In genomic region chr5:32542216-32543059, GRCh38 we compare ENCODE assay signal across 8 cellular contexts. TPM values are rescaled to one million over a fixed set of nuclear protein-coding genes. Genes with fewer than 3 reads are reported as not detected.
DNase-seq lines count a peak whose midpoint lies in the region; ATAC-seq and TF ChIP-seq lines count a peak whose summit lies in the region.

No MANE protein-coding gene starts in this region.

- peaks cover 2% of the 10 kb centered on the region for H3K27me3 Mint-ChIP-seq in neural progenitor cell (ENCODE audit: insufficient read depth, low read depth)

- no peak overlapping the region for H3K4me2 ChIP-seq in neural progenitor cell

- H3K9me3 ChIP-seq in MG63 (peaks cover 5% of the 10 kb centered on the region), neural progenitor cell (ENCODE audit: low read depth) (no peaks in the 10 kb centered on the region)

- H3K79me2 ChIP-seq in neural progenitor cell (ENCODE audit: low read depth) = no peaks in the 10 kb centered on the region

- no peak overlapping the region for H2AFZ ChIP-seq in neural progenitor cell (replicated peaks)

- TF ChIP-seq CTCF in epithelial cell of esophagus (IDR thresholded peaks at IDR 0.05; ENCODE audit: insufficient read depth, low read depth, low read length, missing control alignments) (no peak), neural progenitor cell (IDR thresholded peaks at IDR 0.05) (no peak)

- ATAC-seq in GM18519 (IDR thresholded peaks at IDR 0.05; ENCODE audit: low FRiP score, unreplicated experiment) = peak; percentile 83
- no peak for ATAC-seq in Right ventricle myocardium inferior

- no peaks in the 10 kb centered on the region for H3K4me1 ChIP-seq in neural progenitor cell

- H3K9ac ChIP-seq in neural progenitor cell = no peak overlapping the region

- no peak overlapping the region for H3K4me3 ChIP-seq in MG63
- H3K4me3 ChIP-seq in epithelial cell of esophagus (ENCODE audit: low read length) = no peak overlapping the region
- H3K4me3 ChIP-seq in neural progenitor cell = no peak overlapping the region

- no peaks in the 10 kb centered on the region for H3K36me3 Mint-ChIP-seq in neural progenitor cell

- intact Hi-C loops in Right ventricle myocardium inferior (cut with DNase I) = no loop called here

- no peak overlapping the region for H3K4me3 Mint-ChIP-seq in neural progenitor cell

- H3K4me1 Mint-ChIP-seq in neural progenitor cell = peaks cover 6% of the 10 kb centered on the region

- DNase-seq in H4 (ENCODE audit: low spot score) (peak; percentile 59), MG63 (peak; percentile 13), epithelial cell of esophagus (ENCODE audit: low read depth) (peak; percentile 64), neural progenitor cell (ENCODE audit: low spot score) (no peak), NCI-H2196 treated with DMSO at 0.1 percent for 48 hours (lab: John Stamatoyannopoulos, UW; ENCODE audit: unreplicated experiment) (no peak), Right ventricle myocardium inferior (ENCODE audit: missing footprints) (no peak), NCI-H69 (lab: John Stamatoyannopoulos, UW) (no peak)

- H4K20me1 ChIP-seq in neural progenitor cell (ENCODE audit: low read depth) = no peaks in the 10 kb centered on the region

- H3K27ac Mint-ChIP-seq in neural progenitor cell = no peak overlapping the region

- H3K27ac ChIP-seq in neural progenitor cell = no peak overlapping the region

- H3K36me3 ChIP-seq in MG63 = no peaks in the 10 kb centered on the region
- H3K36me3 ChIP-seq in neural progenitor cell = no peaks in the 10 kb centered on the region

- H3K9me3 Mint-ChIP-seq in neural progenitor cell = peaks cover 5% of the 10 kb centered on the region

- H3K27me3 ChIP-seq in MG63 (no peaks in the 10 kb centered on the region), neural progenitor cell (no peaks in the 10 kb centered on the region)

- H3F3A ChIP-seq in neural progenitor cell (ENCODE audit: low read depth) = no peaks in the 10 kb centered on the region

RNA-seq across cellular contexts. Expression of gene SUB1, which starts 42.9 kb away (rescaled TPM):
- total RNA-seq in H4 (2014; rRNA removed; shearing (Covaris generic)) = 536 and 602 TPM in 2 replicates
- 406 and 640 TPM in 2 replicates for total RNA-seq in MG63 (2014; rRNA removed; shearing (Covaris generic); ENCODE audit: low replicate concordance)
- total RNA-seq in neural progenitor cell (ENCODE audit: low replicate concordance) (324 and 789 TPM in 2 replicates), Right ventricle myocardium inferior (187 TPM)

Comparison
In these comparisons a context has a peak if more than half of its experiments do, and no peak if none do; other contexts are left out.
1. DNase-seq: peak in H4 (single experiment), MG63 (single experiment) and epithelial cell of esophagus (single experiment); none in neural progenitor cell (single experiment), NCI-H2196 treated with DMSO at 0.1 percent for 48 hours (single experiment), Right ventricle myocardium inferior (single experiment) and NCI-H69 (single experiment).